In the genomic region with DNA sequence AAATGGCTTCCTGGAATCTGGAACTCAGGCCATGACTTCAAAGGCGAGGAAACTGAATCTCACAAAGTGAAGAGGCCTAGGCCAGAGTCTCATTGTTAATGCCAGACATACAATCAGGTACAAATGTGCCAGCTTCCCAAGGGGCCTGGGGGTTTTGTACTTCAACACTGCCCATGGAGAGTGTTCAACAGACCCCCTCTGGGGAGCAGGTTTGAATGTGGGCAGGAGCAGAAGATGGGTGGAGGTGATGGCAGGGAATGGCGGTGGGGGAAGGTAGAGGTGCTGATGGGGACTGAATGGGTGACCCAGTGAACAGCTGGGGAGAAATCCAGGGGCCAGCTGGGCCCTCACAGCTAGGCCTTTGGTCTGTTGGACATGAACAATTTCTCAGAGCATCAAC, we compare ENCODE assay signal across 21 cellular contexts. TPM values are rescaled to one million over a fixed set of nuclear protein-coding genes. Genes with fewer than 3 reads are reported as not detected.
DNase-seq lines count a peak whose midpoint lies in the region; ATAC-seq and TF ChIP-seq lines count a peak whose summit lies in the region.
"Had no signal": no experiment of that assay in that cellular context is flagged by ENCODE, and none has a peak within 500 bp of the region (broad histone marks: within the 10 kb centered on the region; RNA-seq: fewer than 3 reads in every experiment).

No MANE protein-coding gene starts in this region.

- no peak for ATAC-seq in Right ventricle myocardium superior (ENCODE audit: poor library complexity)
- ATAC-seq in HG02588 (IDR thresholded peaks at IDR 0.05; ENCODE audit: unreplicated experiment): no peak
- no peak for ATAC-seq in GM21825 (IDR thresholded peaks at IDR 0.05; ENCODE audit: unreplicated experiment)

- no peaks in the 10 kb centered on the region for H3K4me1 ChIP-seq in right atrium auricular region

- H3K4me3 ChIP-seq in right atrium auricular region: no peak overlapping the region
- H3K4me3 ChIP-seq in coronary artery: no peak overlapping the region
- H3K4me3 ChIP-seq: GM23248 had no signal

- intact Hi-C loops in Right ventricle myocardium superior (cut with DNase I): no loop called here

- peaks cover 5% of the 10 kb centered on the region for H3K9me3 Mint-ChIP-seq in osteocyte (ENCODE audit: unreplicated experiment)

- DNase-seq in right atrium auricular region (ENCODE audit: low spot score) (peak; percentile 16), Right ventricle myocardium superior (no peak), coronary artery (ENCODE audit: low spot score) (peak; percentile 26), osteocyte (ENCODE audit: extremely low spot score, unreplicated experiment) (peak; percentile 72), 8988T (no peak)
- DNase-seq: C1 segment of cervical spinal cord; Calu3; CD4-positive, alpha-beta memory T cell; COR-L47; DMS53; DMS79 treated with DMSO at 0.1 percent for 48 hours; GM23248; H7; HCEC 1CT had no signal

- H3K9me3 ChIP-seq in right atrium auricular region: peaks cover 0 to 4% of the 10 kb centered on the region in 2 donors

- H3K27me3 Mint-ChIP-seq in osteocyte (ENCODE audit: unreplicated experiment): peaks cover 9% of the 10 kb centered on the region

- no peak overlapping the region for H3K27ac Mint-ChIP-seq in osteocyte (ENCODE audit: unreplicated experiment)
- H3K27ac Mint-ChIP-seq: CD4-positive, alpha-beta memory T cell had no signal

- no peaks in the 10 kb centered on the region for H3K36me3 Mint-ChIP-seq in osteocyte (ENCODE audit: unreplicated experiment)
- H3K36me3 Mint-ChIP-seq: CD4-positive, alpha-beta memory T cell had no signal

- H3K27ac ChIP-seq in right atrium auricular region (no peak overlapping the region), coronary artery (no peak overlapping the region)
- H3K27ac ChIP-seq: GM23248 had no signal

- TF ChIP-seq CTCF in right atrium auricular region (IDR thresholded peaks at IDR 0.05): no peak
- no peak for TF ChIP-seq CTCF in coronary artery (IDR thresholded peaks at IDR 0.05)
- no peak for TF ChIP-seq CTCF in osteocyte (IDR thresholded peaks at IDR 0.05)

- no peaks in the 10 kb centered on the region for H3K27me3 ChIP-seq in right atrium auricular region

- H3K4me1 Mint-ChIP-seq in osteocyte (ENCODE audit: unreplicated experiment): peaks cover 2% of the 10 kb centered on the region
- H3K4me1 Mint-ChIP-seq: CD4-positive, alpha-beta memory T cell had no signal

- H3K36me3 ChIP-seq in right atrium auricular region: no peaks in the 10 kb centered on the region

- no peak overlapping the region for H3K4me3 Mint-ChIP-seq in osteocyte (ENCODE audit: unreplicated experiment)
- H3K4me3 Mint-ChIP-seq: CD4-positive, alpha-beta memory T cell had no signal

RNA-seq across cellular contexts. Expression of gene FOXI1, which starts 12.0 kb away (rescaled TPM):
- total RNA-seq in right atrium auricular region (not detected), Right ventricle myocardium superior (not detected), osteocyte (not detected in 2 replicates)
- total RNA-seq: A172; A673; Calu3; CD4-positive, alpha-beta memory T cell; Daoy; G401; GM23248; H1 had no signal

Comparison
In these comparisons a context has a peak if more than half of its experiments do, and no peak if none do; other contexts are left out.
1. DNase-seq: peak in right atrium auricular region (single experiment), coronary artery (single experiment) and osteocyte (single experiment); none in Right ventricle myocardium superior (single experiment) and 8988T (single experiment).